ENCODE assay signal across 8 cellular contexts in genomic region chr12:75977952-75978671, GRCh38. TPM values are rescaled to one million over a fixed set of nuclear protein-coding genes. Genes with fewer than 3 reads are reported as not detected.
DNase-seq lines count a peak whose midpoint lies in the region; ATAC-seq and TF ChIP-seq lines count a peak whose summit lies in the region.

No MANE protein-coding gene starts in this region.

- H3K27ac ChIP-seq in mesendoderm (ENCODE audit: low read depth, low read length): peak overlapping the region; percentile 39

- no peak overlapping the region for H3K9ac ChIP-seq in mesendoderm (ENCODE audit: low read length)

- no peaks in the 10 kb centered on the region for H3K36me3 Mint-ChIP-seq in activated CD4-positive, alpha-beta T cell treated with anti-CD3 and anti-CD28 coated beads, Interleukin-2, amount 10 ng/mL, durations not matched to agents 7 days and 5 days (ENCODE audit: low read depth)

- no peak overlapping the region for H4K5ac ChIP-seq in mesendoderm (ENCODE audit: low read length)

- TF ChIP-seq CTCF in GM12864 (IDR thresholded peaks at IDR 0.05; ENCODE audit: low read depth, low read length, missing control alignments) (no peak), NB4 (IDR thresholded peaks at IDR 0.05; ENCODE audit: low read depth, low read length) (no peak)

- no peak overlapping the region for H2AK5ac ChIP-seq in mesendoderm (ENCODE audit: low read length)

- H3K4me2 ChIP-seq in mesendoderm (ENCODE audit: low read length): no peak overlapping the region

- POLR2A ChIA-PET in activated CD4-positive, alpha-beta T cell treated with anti-CD3 and anti-CD28 coated beads, Interleukin-2, amount 10 ng/mL, durations not matched to agents 7 days and 5 days (lab: Charles Lee): interaction anchor here (1.1 to 1.2 kb wide), 2 partner anchors 42 to 52 kb away, joined by 4 to 5 read pairs; no protein-coding TSS in a partner anchor

- H3K4me3 ChIP-seq in GM12864 (ENCODE audit: low read depth, low read length) (no peak overlapping the region), NB4 (ENCODE audit: low read depth, low read length) (no peak overlapping the region), mesendoderm (ENCODE audit: low read length) (no peak overlapping the region)

- peak; percentile 78 for DNase-seq in GM12864 (ENCODE audit: low read depth)
- DNase-seq in NB4 (ENCODE audit: low read depth): peak; percentile 99
- DNase-seq in activated CD4-positive, alpha-beta T cell treated with anti-CD3 and anti-CD28 coated beads, Interleukin-2, amount 10 ng/mL, durations not matched to agents 7 days and 5 days: peak; percentile 83
- DNase-seq in dermis blood vessel endothelial cell: peak; percentile 100
- peak; percentile 92 for DNase-seq in mesendoderm
- DNase-seq in stimulated activated CD8-positive, alpha-beta memory T cell treated with anti-CD3 and anti-CD28 coated beads, Interleukin-15, amount 100 ng/mL, for 24 hours (ENCODE audit: low read depth): peak; percentile 18
- DNase-seq in DMS114 treated with DMSO at 0.1 percent for 48 hours (lab: John Stamatoyannopoulos, UW; ENCODE audit: unreplicated experiment): no peak

- H3K56ac ChIP-seq in mesendoderm (ENCODE audit: low read length): peak overlapping the region; percentile 44

- no CpG with 5 or more reads among the region's 5 CpGs for WGBS in mesendoderm (ENCODE audit: extremely low coverage, insufficient coverage, low lambda C conversion rate)

- H3K4me1 ChIP-seq in mesendoderm (ENCODE audit: control insufficient read depth, low read depth, low read length): peaks cover 13% of the 10 kb centered on the region

- ATAC-seq in HG02588 (IDR thresholded peaks at IDR 0.05; ENCODE audit: unreplicated experiment): peak; percentile 97

- H4K8ac ChIP-seq in mesendoderm (ENCODE audit: low read depth, low read length): no peak overlapping the region

- CTCF ChIA-PET in activated CD4-positive, alpha-beta T cell treated with anti-CD3 and anti-CD28 coated beads, Interleukin-2, amount 10 ng/mL, durations not matched to agents 7 days and 5 days (lab: Charles Lee): interaction anchor here (0.9 to 2.5 kb wide), 8 partner anchors 9 to 43 kb away, joined by 3 to 8 read pairs (median 4); no protein-coding TSS in a partner anchor

- no peaks in the 10 kb centered on the region for H3K79me1 ChIP-seq in mesendoderm (ENCODE audit: low read length)

- H3K27me3 Mint-ChIP-seq in activated CD4-positive, alpha-beta T cell treated with anti-CD3 and anti-CD28 coated beads, Interleukin-2, amount 10 ng/mL, durations not matched to agents 7 days and 5 days: no peaks in the 10 kb centered on the region

- peak overlapping the region; percentile 19 for H3K18ac ChIP-seq in mesendoderm (ENCODE audit: low read length)

- no peak overlapping the region for H3K4me3 Mint-ChIP-seq in activated CD4-positive, alpha-beta T cell treated with anti-CD3 and anti-CD28 coated beads, Interleukin-2, amount 10 ng/mL, durations not matched to agents 7 days and 5 days

- no peak overlapping the region for H2BK120ac ChIP-seq in mesendoderm (ENCODE audit: low read depth, low read length)

- peak overlapping the region; percentile 21 for H3K4ac ChIP-seq in mesendoderm (ENCODE audit: low read depth, low read length)

- no peak overlapping the region for H2BK5ac ChIP-seq in mesendoderm (ENCODE audit: low read length)

- peak overlapping the region; percentile 76 for H3K27ac Mint-ChIP-seq in activated CD4-positive, alpha-beta T cell treated with anti-CD3 and anti-CD28 coated beads, Interleukin-2, amount 10 ng/mL, durations not matched to agents 7 days and 5 days

- H3K36me3 ChIP-seq in mesendoderm (ENCODE audit: control insufficient read depth, insufficient read depth, low read length): no peaks in the 10 kb centered on the region

- no peaks in the 10 kb centered on the region for H3K79me2 ChIP-seq in mesendoderm (ENCODE audit: control insufficient read depth, insufficient read depth, low read length)

- no peak overlapping the region for H2BK15ac ChIP-seq in mesendoderm (replicated peaks; ENCODE audit: low read depth)

- H3K9me3 Mint-ChIP-seq in activated CD4-positive, alpha-beta T cell treated with anti-CD3 and anti-CD28 coated beads, Interleukin-2, amount 10 ng/mL, durations not matched to agents 7 days and 5 days: no peaks in the 10 kb centered on the region

- no peak overlapping the region for H3K23ac ChIP-seq in mesendoderm (ENCODE audit: low read length)

- no peak for TF ChIP-seq POLR2A in NB4 (IDR thresholded peaks at IDR 0.05; ENCODE audit: extremely low read depth, insufficient read length)

- no peaks in the 10 kb centered on the region for H3K27me3 ChIP-seq in mesendoderm (ENCODE audit: insufficient read depth, low read length, poor library complexity)

- H3K4me1 Mint-ChIP-seq in activated CD4-positive, alpha-beta T cell treated with anti-CD3 and anti-CD28 coated beads, Interleukin-2, amount 10 ng/mL, durations not matched to agents 7 days and 5 days: peaks cover 47% of the 10 kb centered on the region

RNA-seq across cellular contexts. Expression of gene PHLDA1, which starts 53.5 kb away (rescaled TPM):
- 1 to 10 TPM; 3.8 to 3.9 TPM for total RNA-seq in activated CD4-positive, alpha-beta T cell treated with anti-CD3 and anti-CD28 coated beads, Interleukin-2, amount 10 ng/mL, durations not matched to agents 7 days and 5 days
- 23.5 and 26.5 TPM in 2 replicates for total RNA-seq in dermis blood vessel endothelial cell
- 9.4 TPM for polyA plus RNA-seq in mesendoderm (2013, experiment 1 of 2)
- 10.2 TPM for polyA plus RNA-seq in mesendoderm (2013, experiment 2 of 2)
